ENCODE assay signal across 8 cellular contexts in genomic region chr15:101980206-101980910, GRCh38.
DNase-seq lines count a peak whose midpoint lies in the region; ATAC-seq, FAIRE-seq and TF ChIP-seq lines count a peak whose summit lies in the region.
"Not testable (repeated sequence)": the region's sequence is repeated elsewhere in the genome, so short reads cannot be mapped to it uniquely, and the experiment has no call there.

No MANE protein-coding gene starts in this region.

- H3K4me3 Mint-ChIP-seq in activated CD4-positive, alpha-beta T cell treated with anti-CD3 and anti-CD28 coated beads, Interleukin-2, amount 10 ng/mL, durations not matched to agents 7 days and 5 days = not testable (repeated sequence)

- H3K27ac ChIP-seq in GM23248; lung (ENCODE audit: low read depth in 1 of 2, low read length in 1 of 2): not testable (repeated sequence)

- peak overlapping the region; percentile 41 for H3K27ac Mint-ChIP-seq in activated CD4-positive, alpha-beta T cell treated with anti-CD3 and anti-CD28 coated beads, Interleukin-2, amount 10 ng/mL, durations not matched to agents 7 days and 5 days

- not testable (repeated sequence) for H3K4me2 ChIP-seq in GM23248 (ENCODE audit: unreplicated experiment)

- H3K79me2 ChIP-seq in GM23248 (ENCODE audit: insufficient read depth) = not testable (repeated sequence)

- not testable (repeated sequence) for H3K9me3 Mint-ChIP-seq in activated CD4-positive, alpha-beta T cell treated with anti-CD3 and anti-CD28 coated beads, Interleukin-2, amount 10 ng/mL, durations not matched to agents 7 days and 5 days

- H3K9ac ChIP-seq in GM23248 = not testable (repeated sequence)

- WGBS in GM23248 (ENCODE audit: low coverage in 1 of 2, low lambda C conversion rate in 2 of 2, missing lambda C conversion rate in 2 of 2), 2 experiments = 77 to 81% methylated on average over 35 to 53 of the region's 53 CpGs
- WGBS in lung, 2 donors = 77 to 84% methylated on average over 51 to 53 of the region's 53 CpGs

- DNase-seq in AG08396 (ENCODE audit: low spot score) (peak; percentile 4), GM23248 (peak; percentile 41), RCC 7860 (ENCODE audit: low spot score) (peak; percentile 7), astrocyte of the spinal cord (ENCODE audit: low read depth, low spot score) (peak; percentile 20), fibroblast of the aortic adventitia (ENCODE audit: low read depth) (peak; percentile 6)
- DNase-seq in activated CD4-positive, alpha-beta T cell treated with anti-CD3 and anti-CD28 coated beads, Interleukin-2, amount 10 ng/mL, durations not matched to agents 7 days and 5 days = peak; percentile 25
- DNase-seq in lung (ENCODE audit: low spot score) = not testable (repeated sequence)
- DNase-seq in stimulated activated CD4-positive, alpha-beta T cell treated with anti-CD3 and anti-CD28 coated beads, Interleukin-12 subunit alpha, Interleukin-12 subunit beta, amount 100 ng/mL, for 48 hours (ENCODE audit: low read depth in 2 of 3, low spot score in 1 of 3) = peak in 2 of 3 donors; percentile 0 to 7

- not testable (repeated sequence) for H3K27me3 Mint-ChIP-seq in activated CD4-positive, alpha-beta T cell treated with anti-CD3 and anti-CD28 coated beads, Interleukin-2, amount 10 ng/mL, durations not matched to agents 7 days and 5 days

- in situ Hi-C loops in GM23248 (cut with MboI); astrocyte of the spinal cord (cut with HindIII; ENCODE audit: low sequenced_read_pairs): not testable (repeated sequence)

- H3K9me2 ChIP-seq in GM23248 (ENCODE audit: insufficient read depth) = not testable (repeated sequence)

- H3K4me1 Mint-ChIP-seq in activated CD4-positive, alpha-beta T cell treated with anti-CD3 and anti-CD28 coated beads, Interleukin-2, amount 10 ng/mL, durations not matched to agents 7 days and 5 days = not testable (repeated sequence)

- CTCF ChIA-PET in activated CD4-positive, alpha-beta T cell treated with anti-CD3 and anti-CD28 coated beads, Interleukin-2, amount 10 ng/mL, durations not matched to agents 7 days and 5 days (lab: Charles Lee) = not testable (repeated sequence)

- not testable (repeated sequence) for H3K9me3 ChIP-seq in GM23248 (ENCODE audit: low read depth); lung (ENCODE audit: control insufficient read depth in 2 of 2, insufficient read depth in 1 of 2, low read length in 1 of 2)

- H3F3A ChIP-seq in GM23248 (ENCODE audit: insufficient read depth) = not testable (repeated sequence)

- not testable (repeated sequence) for H4K20me1 ChIP-seq in GM23248 (ENCODE audit: insufficient read depth)

- TF ChIP-seq CTCF in astrocyte of the spinal cord (IDR thresholded peaks at IDR 0.05; ENCODE audit: low read depth, low read length); fibroblast of the aortic adventitia (IDR thresholded peaks at IDR 0.05; ENCODE audit: insufficient read depth, low read length); lung (IDR thresholded peaks at IDR 0.05; ENCODE audit: control extremely low read depth, extremely low read depth): not testable (repeated sequence)

- H2AFZ ChIP-seq in GM23248 = not testable (repeated sequence)

- H3K36me3 Mint-ChIP-seq in activated CD4-positive, alpha-beta T cell treated with anti-CD3 and anti-CD28 coated beads, Interleukin-2, amount 10 ng/mL, durations not matched to agents 7 days and 5 days (ENCODE audit: low read depth) = not testable (repeated sequence)

- not testable (repeated sequence) for H3K4me1 ChIP-seq in GM23248 (ENCODE audit: insufficient read depth); lung (ENCODE audit: control insufficient read depth in 2 of 2, insufficient read depth in 2 of 2, low read length in 2 of 2)

- H3K36me3 ChIP-seq in GM23248 (ENCODE audit: low read depth); lung (ENCODE audit: control insufficient read depth in 2 of 2, insufficient read depth in 2 of 2, low read length in 2 of 2): not testable (repeated sequence)

- not testable (repeated sequence) for H3K27me3 ChIP-seq in GM23248 (replicated peaks; ENCODE audit: insufficient read depth); lung (ENCODE audit: control insufficient read depth, insufficient read depth)

- H3K4me3 ChIP-seq in GM23248; astrocyte of the spinal cord (ENCODE audit: low read depth, low read length); fibroblast of the aortic adventitia (ENCODE audit: low read depth, low read length); lung: not testable (repeated sequence)

- FAIRE-seq in RCC 7860 (lab: Jason Lieb, UNC) = not testable (repeated sequence)

- POLR2A ChIA-PET in activated CD4-positive, alpha-beta T cell treated with anti-CD3 and anti-CD28 coated beads, Interleukin-2, amount 10 ng/mL, durations not matched to agents 7 days and 5 days (lab: Charles Lee) = not testable (repeated sequence)

- peak; percentile 41 for ATAC-seq in lung (ENCODE audit: insufficient read depth, low FRiP score)
